In the genomic region with DNA sequence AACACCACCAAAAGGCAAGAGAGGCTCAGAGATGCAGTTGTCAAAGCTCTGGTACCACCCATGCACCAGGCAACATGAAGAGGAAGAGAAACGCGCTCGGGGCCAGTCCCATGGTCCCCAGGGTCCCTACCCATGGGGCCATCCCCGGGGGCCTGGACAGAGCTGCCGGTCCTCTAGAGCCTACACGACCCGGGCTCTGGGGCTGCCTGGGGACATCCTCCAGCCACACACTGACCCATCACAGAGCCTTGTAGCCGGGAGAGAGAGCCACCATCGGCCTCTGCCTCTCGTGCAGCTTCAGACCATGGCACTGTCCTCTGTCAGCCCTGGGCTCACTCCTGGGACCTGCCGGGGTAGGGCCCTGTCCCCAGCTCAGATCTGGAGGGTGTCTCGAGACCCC, we compare ENCODE assay signal across 24 cellular contexts. TPM values are rescaled to one million over a fixed set of nuclear protein-coding genes. Genes with fewer than 3 reads are reported as not detected.
DNase-seq lines count a peak whose midpoint lies in the region; ATAC-seq and TF ChIP-seq lines count a peak whose summit lies in the region.
"Had no signal": no experiment of that assay in that cellular context is flagged by ENCODE, and none has a peak within 500 bp of the region (broad histone marks: within the 10 kb centered on the region; RNA-seq: fewer than 3 reads in every experiment).

No MANE protein-coding gene starts in this region.

- peak overlapping the region in 1 of 8 donors; percentile 22 for H3K4me3 ChIP-seq in spleen
- H3K4me3 ChIP-seq: gastrocnemius medialis, HAP-1, SK-N-MC, testis, uterus had no signal

- no peak for TF ChIP-seq POLR2A in spleen (IDR thresholded peaks at IDR 0.05)

- H3K4me1 ChIP-seq in spleen, result peaks cover 10 to 70% (median 44%) of the 10 kb centered on the region in 6 donors
- H3K4me1 ChIP-seq: gastrocnemius medialis had no signal

- peak overlapping the region in 3 of 8 donors; percentile 5 to 54 (median 15) for H3K27ac ChIP-seq in spleen
- H3K27ac ChIP-seq: gastrocnemius medialis, SK-N-MC, testis, uterus had no signal

- H3K9me3 ChIP-seq in spleen, result peaks cover 0 to 19% (median 16%) of the 10 kb centered on the region in 8 donors
- H3K9me3 ChIP-seq: gastrocnemius medialis, testis, uterus had no signal

- ATAC-seq in GM21619 (IDR thresholded peaks at IDR 0.05; ENCODE audit: unreplicated experiment), result peak; percentile 44
- ATAC-seq in left ventricle myocardium superior, result no peak
- ATAC-seq: gastrocnemius medialis; natural killer cell treated with Interleukin-12 subunit alpha and Interleukin-12 subunit beta and Interleukin-15 and Interleukin-18, amount 100 ng/mL, for 72 hours had no signal

- WGBS in spleen, 5 donors, result 69 to 81% (median 79%) methylated on average over 12 of the region's 12 CpGs

- peak overlapping the region; percentile 47 to 89 (median 72) for H3K27ac Mint-ChIP-seq in IgD-negative memory B cell
- H3K27ac Mint-ChIP-seq: activated naive CD8-positive, alpha-beta T cell treated with anti-CD3 and anti-CD28 coated beads, Interleukin-2, amount 10 ng/mL, durations not matched to agents 7 days and 5 days; CD8-positive, alpha-beta memory T cell; natural killer cell treated with Interleukin-12 subunit alpha and Interleukin-12 subunit beta and Interleukin-15 and Interleukin-18, amount 100 ng/mL, for 72 hours; T-helper 1 cell treated with Interleukin-12 subunit alpha and Interleukin-12 subunit beta and Interleukin-4 antibody, amounts not matched to agents 30 μg/mL and 1 μg/mL, for 36 hours had no signal

- intact Hi-C loops in left ventricle myocardium superior (cut with micrococcal nuclease) (no loop called here), spleen (cut with DNase I; ENCODE audit: low total_unique reads) (no loop called here)

- peaks cover 56 to 60% (median 60%) of the 10 kb centered on the region in 3 donors for H3K4me1 Mint-ChIP-seq in IgD-negative memory B cell
- H3K4me1 Mint-ChIP-seq: activated naive CD8-positive, alpha-beta T cell treated with anti-CD3 and anti-CD28 coated beads, Interleukin-2, amount 10 ng/mL, durations not matched to agents 7 days and 5 days had no signal

- DNase-seq in left ventricle myocardium superior (peak; percentile 17), spleen (peak; percentile 79), NCI-H748 (lab: John Stamatoyannopoulos, UW; ENCODE audit: unreplicated experiment) (no peak), superior temporal gyrus (ENCODE audit: extremely low spot score) (no peak)
- no peak for DNase-seq in activated naive CD4-positive, alpha-beta T cell treated with Interleukin-2 at 50 U/mL for 16 hours
- DNase-seq: activated effector memory CD4-positive, alpha-beta T cell treated with anti-CD3 and anti-CD28 coated beads, Interleukin-2, amount 50 U/mL, for 16 hours; activated naive CD8-positive, alpha-beta T cell treated with anti-CD3 and anti-CD28 coated beads, Interleukin-2, amount 10 ng/mL, durations not matched to agents 7 days and 5 days; activated T-cell treated with anti-CD3 and anti-CD28 coated beads for 4 hours; CD8-positive, alpha-beta memory T cell; central memory CD4-positive, alpha-beta T cell; gastrocnemius medialis; hippocampal formation; MV-4-11; NCI-H1436 treated with DMSO at 0.1 percent for 48 hours; NCI-H774; stimulated activated naive CD4-positive, alpha-beta T cell treated with Interleukin-2 at 50 U/mL for 16 hours; testis; uterus had no signal

- H3K36me3 Mint-ChIP-seq in IgD-negative memory B cell, result no peaks in the 10 kb centered on the region
- H3K36me3 Mint-ChIP-seq: activated naive CD8-positive, alpha-beta T cell treated with anti-CD3 and anti-CD28 coated beads, Interleukin-2, amount 10 ng/mL, durations not matched to agents 7 days and 5 days had no signal

- H3K27me3 Mint-ChIP-seq in IgD-negative memory B cell, result no peaks in the 10 kb centered on the region
- H3K27me3 Mint-ChIP-seq: natural killer cell treated with Interleukin-12 subunit alpha and Interleukin-12 subunit beta and Interleukin-15 and Interleukin-18, amount 100 ng/mL, for 72 hours had no signal

- H3K9me3 Mint-ChIP-seq in IgD-negative memory B cell, result peaks cover 0 to 7% (median 0%) of the 10 kb centered on the region in 3 donors

- H3K4me3 Mint-ChIP-seq in IgD-negative memory B cell, result peak overlapping the region; percentile 58 to 89 (median 76)
- H3K4me3 Mint-ChIP-seq: activated naive CD8-positive, alpha-beta T cell treated with anti-CD3 and anti-CD28 coated beads, Interleukin-2, amount 10 ng/mL, durations not matched to agents 7 days and 5 days; CD8-positive, alpha-beta memory T cell; natural killer cell treated with Interleukin-12 subunit alpha and Interleukin-12 subunit beta and Interleukin-15 and Interleukin-18, amount 100 ng/mL, for 72 hours; T-helper 1 cell treated with Interleukin-12 subunit alpha and Interleukin-12 subunit beta and Interleukin-4 antibody, amounts not matched to agents 30 μg/mL and 1 μg/mL, for 36 hours had no signal

- H3K27me3 ChIP-seq in spleen (replicated peaks in 1 of 7), result no peaks in the 10 kb centered on the region
- H3K27me3 ChIP-seq: gastrocnemius medialis, testis, uterus had no signal

- TF ChIP-seq CTCF in spleen (IDR thresholded peaks at IDR 0.05 in 8 of 11, conservative IDR thresholded peaks at IDR 0.05 in 3 of 11), result no peak

- H3K36me3 ChIP-seq in spleen, result no peaks in the 10 kb centered on the region
- H3K36me3 ChIP-seq: gastrocnemius medialis, HAP-1, uterus had no signal

RNA-seq across cellular contexts. Expression of a gene that starts 23.7 kb away (rescaled TPM):
- 28.7 TPM for polyA plus RNA-seq in IgD-negative memory B cell
- 6.1 TPM for total RNA-seq in left ventricle myocardium superior
- 10 to 100 TPM; 17.9 to 39.2 (median 31.3) TPM for total RNA-seq in spleen
- polyA plus RNA-seq in spleen, result 10 to 100 TPM; 14.2 to 25.0 (median 15.0) TPM

RNA-seq across cellular contexts. Expression of a gene that starts 56.9 kb away (rescaled TPM):
- polyA plus RNA-seq in IgD-negative memory B cell (26.5 TPM), spleen (10 to 100 TPM in 1 of 3 donors, 1 to 10 TPM in 2; 6.9 to 10.2 (median 9.8) TPM)
- total RNA-seq in left ventricle myocardium superior (4.7 TPM), spleen (10 to 100 TPM in 5 of 7 donors, 1 to 10 TPM in 2; 9.5 to 13.2 (median 11.3) TPM)

Comparison
In these comparisons a context has a peak if more than half of its experiments do, and no peak if none do; other contexts are left out.
1. DNase-seq: peak in left ventricle myocardium superior (single experiment) and spleen (single experiment); none in activated naive CD4-positive, alpha-beta T cell treated with Interleukin-2 at 50 U/mL for 16 hours (single experiment), NCI-H748 (single experiment) and superior temporal gyrus (single experiment).